Comparison of ENCODE assay signal across 21 cellular contexts in the genomic region with DNA sequence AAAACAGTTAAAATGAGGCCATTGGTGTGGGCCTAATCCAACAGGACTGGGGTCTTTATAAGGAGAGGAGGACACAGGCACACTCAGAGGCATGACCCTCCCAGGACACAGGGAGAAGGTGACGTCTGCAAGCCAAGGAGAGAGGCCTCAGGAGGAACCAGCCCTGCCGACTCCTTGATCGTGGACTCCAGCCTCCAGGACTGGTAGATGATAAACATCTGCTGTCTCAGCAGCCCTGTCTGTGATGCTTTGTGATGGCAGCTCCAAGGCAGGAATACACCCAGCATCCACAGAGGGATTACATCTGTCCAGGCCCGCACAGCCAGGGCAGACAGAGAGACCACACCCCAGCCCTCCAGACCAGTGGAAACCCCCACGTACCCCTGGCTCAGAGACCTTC.
"Had no signal": no experiment of that assay in that cellular context is flagged by ENCODE, and none has a peak within 500 bp of the region (broad histone marks: within the 10 kb centered on the region; RNA-seq: fewer than 3 reads in every experiment).

No MANE protein-coding gene starts in this region.

- DNase-seq: activated CD4-positive, alpha-beta memory T cell treated with anti-CD3 and anti-CD28 coated beads for 36 hours; activated CD4-positive, alpha-beta T cell treated with anti-CD3 and anti-CD28 coated beads for 48 hours; activated naive CD4-positive, alpha-beta T cell treated with Interleukin-2 at 50 U/mL for 16 hours; activated naive CD8-positive, alpha-beta T cell treated with anti-CD3 and anti-CD28 coated beads for 36 hours; activated T-cell treated with anti-CD3 and anti-CD28 coated beads, Interleukin-2, amount 50 U/mL, for 48 hours; effector memory CD4-positive, alpha-beta T cell; esophagus squamous epithelium; gastrocnemius medialis; left cardiac atrium; mucosa of descending colon; pancreas; psoas muscle; right cardiac atrium; stimulated activated CD4-positive, alpha-beta T cell treated with anti-CD3 and anti-CD28 coated beads, Interleukin-12 subunit alpha, Interleukin-12 subunit beta, amount 100 ng/mL, for 4 hours; SW 1271; T-helper 17 cell; upper lobe of right lung had no signal

- H3K4me3 Mint-ChIP-seq: activated CD4-positive, alpha-beta memory T cell treated with anti-CD3 and anti-CD28 coated beads for 36 hours; activated naive CD8-positive, alpha-beta T cell treated with anti-CD3 and anti-CD28 coated beads for 36 hours; stimulated activated effector memory CD8-positive, alpha-beta T cell treated with anti-CD3 and anti-CD28 coated beads, Interleukin-12 subunit alpha, Interleukin-12 subunit beta, amount 100 ng/mL, for 72 hours; T-helper 17 cell had no signal

- H3K9me3 ChIP-seq: esophagus squamous epithelium, gastrocnemius medialis, mucosa of descending colon, pancreas, psoas muscle, upper lobe of right lung had no signal

- H3K36me3 ChIP-seq: cardiac muscle cell, esophagus squamous epithelium, gastrocnemius medialis, pancreas, upper lobe of right lung had no signal

- H3K9me3 Mint-ChIP-seq: activated CD4-positive, alpha-beta memory T cell treated with anti-CD3 and anti-CD28 coated beads for 36 hours; activated naive CD8-positive, alpha-beta T cell treated with anti-CD3 and anti-CD28 coated beads for 36 hours; dendritic cell treated with granulocyte-macrophage colony-stimulating factor and Interleukin-4, amounts not matched to agents 40 ng/mL and 50 ng/mL, for 4 days; stimulated activated effector memory CD8-positive, alpha-beta T cell treated with anti-CD3 and anti-CD28 coated beads, Interleukin-12 subunit alpha, Interleukin-12 subunit beta, amount 100 ng/mL, for 72 hours had no signal

- H3K27ac ChIP-seq: cardiac muscle cell, esophagus squamous epithelium, gastrocnemius medialis, pancreas, psoas muscle, SK-N-MC had no signal

- ATAC-seq: gastrocnemius medialis; left cardiac atrium; mucosa of descending colon; pancreas; psoas muscle; right cardiac atrium; stimulated activated effector memory CD8-positive, alpha-beta T cell treated with anti-CD3 and anti-CD28 coated beads, Interleukin-12 subunit alpha, Interleukin-12 subunit beta, amount 100 ng/mL, for 72 hours; T-helper 17 cell; upper lobe of right lung had no signal

- H3K36me3 Mint-ChIP-seq: activated CD4-positive, alpha-beta memory T cell treated with anti-CD3 and anti-CD28 coated beads for 36 hours; activated naive CD8-positive, alpha-beta T cell treated with anti-CD3 and anti-CD28 coated beads for 36 hours had no signal

- H3K27ac Mint-ChIP-seq: activated CD4-positive, alpha-beta memory T cell treated with anti-CD3 and anti-CD28 coated beads for 36 hours; activated naive CD8-positive, alpha-beta T cell treated with anti-CD3 and anti-CD28 coated beads for 36 hours; dendritic cell treated with granulocyte-macrophage colony-stimulating factor and Interleukin-4, amounts not matched to agents 40 ng/mL and 50 ng/mL, for 4 days; stimulated activated effector memory CD8-positive, alpha-beta T cell treated with anti-CD3 and anti-CD28 coated beads, Interleukin-12 subunit alpha, Interleukin-12 subunit beta, amount 100 ng/mL, for 72 hours; T-helper 17 cell had no signal

- H3K4me1 ChIP-seq: gastrocnemius medialis, pancreas, psoas muscle had no signal

- H3K27me3 ChIP-seq: pancreas had no signal

- H3K4me3 ChIP-seq: cardiac muscle cell, gastrocnemius medialis, mucosa of descending colon, pancreas, psoas muscle, SK-N-MC had no signal
